13 cellular contexts compared by ENCODE assay signal in the genomic region with DNA sequence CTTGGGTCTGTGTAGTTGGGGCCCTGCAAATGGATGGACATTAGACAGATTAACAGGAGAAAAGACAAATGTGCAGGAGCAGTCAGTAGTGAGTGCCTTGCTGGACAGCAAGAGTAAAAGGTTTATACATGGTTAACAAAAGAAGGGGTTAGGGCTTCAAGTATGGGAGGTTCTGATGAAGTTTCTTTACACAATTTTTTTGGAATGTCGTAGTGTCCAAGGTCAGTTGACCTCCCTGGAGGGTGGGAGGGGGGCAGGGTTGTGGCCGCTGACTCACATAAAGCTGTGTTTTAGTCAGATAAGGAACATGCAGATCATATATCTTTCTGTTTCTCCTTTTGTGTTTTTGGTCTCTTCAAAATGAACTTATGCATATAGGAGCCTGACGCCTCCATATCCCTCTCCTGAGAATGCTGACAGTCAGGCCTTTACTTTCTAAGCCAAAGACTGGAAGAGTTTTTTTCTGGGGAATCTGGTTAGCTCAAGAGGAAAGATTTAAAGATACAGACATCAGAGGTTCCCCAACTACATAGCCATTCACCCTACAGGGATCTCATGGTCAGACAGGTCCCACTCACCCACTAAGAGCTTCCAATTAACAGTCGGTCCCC.
DNase-seq lines count a peak whose midpoint lies in the region; ATAC-seq and TF ChIP-seq lines count a peak whose summit lies in the region.
"Had no signal": no experiment of that assay in that cellular context is flagged by ENCODE, and none has a peak within 500 bp of the region (broad histone marks: within the 10 kb centered on the region; RNA-seq: fewer than 3 reads in every experiment).

No MANE protein-coding gene starts in this region.

- no peak for ATAC-seq in GM18858 (IDR thresholded peaks at IDR 0.05; ENCODE audit: unreplicated experiment)
- no peak for ATAC-seq in GM18873 (IDR thresholded peaks at IDR 0.05; ENCODE audit: low FRiP score, unreplicated experiment)
- ATAC-seq: natural killer cell treated with Interleukin-12 subunit alpha and Interleukin-12 subunit beta and Interleukin-15 and Interleukin-18, amount 100 ng/mL, for 72 hours; stimulated activated naive B cell treated with anti-CD40 and anti-IgM and Interleukin-4, amounts not matched to agents 10 μg/mL and 1 μg/mL and 100 μg/mL, for 72 hours had no signal

- H3K27ac Mint-ChIP-seq in Caco-2 (ENCODE audit: unreplicated experiment) (no peak overlapping the region), chondrocyte (ENCODE audit: unreplicated experiment) (peak overlapping the region; percentile 55), nephron (peak overlapping the region; percentile 27 to 79 (median 45))
- H3K27ac Mint-ChIP-seq: natural killer cell treated with Interleukin-12 subunit alpha and Interleukin-12 subunit beta and Interleukin-15 and Interleukin-18, amount 100 ng/mL, for 72 hours; stimulated activated naive B cell treated with anti-CD40 and anti-IgM and Interleukin-4, amounts not matched to agents 10 μg/mL and 1 μg/mL and 100 μg/mL, for 72 hours had no signal

- BruUV-seq in Caco-2 (replicated peaks; lab: Mats Ljungman, UMichigan) = no TSS peak

- TF ChIP-seq CTCF in Caco-2 (IDR thresholded peaks at IDR 0.05; ENCODE audit: insufficient read depth in 1 of 2, low read depth in 1 of 2, low read length in 1 of 2, severe bottlenecking in 1 of 2, unreplicated experiment in 1 of 2) = no peak
- no peak for TF ChIP-seq CTCF in chondrocyte (IDR thresholded peaks at IDR 0.05)
- TF ChIP-seq CTCF in nephron (IDR thresholded peaks at IDR 0.05; ENCODE audit: unreplicated experiment in 3 of 3) = no peak
- TF ChIP-seq CTCF in BE2C (IDR thresholded peaks at IDR 0.05; ENCODE audit: low read depth, low read length) = no peak

- H3K27me3 ChIP-seq in Caco-2 (replicated peaks; ENCODE audit: control insufficient read depth, insufficient read depth, low read length) (no peaks in the 10 kb centered on the region), BE2C (no peaks in the 10 kb centered on the region)

- H3K27me3 Mint-ChIP-seq in Caco-2 (ENCODE audit: insufficient read depth, unreplicated experiment) = no peaks in the 10 kb centered on the region
- H3K27me3 Mint-ChIP-seq in chondrocyte (ENCODE audit: low read depth) = no peaks in the 10 kb centered on the region
- H3K27me3 Mint-ChIP-seq in nephron (ENCODE audit: low read depth) = peaks cover 9% of the 10 kb centered on the region

- CTCF ChIA-PET in Caco-2 (lab: Charles Lee) = interaction anchor here (1.3 kb wide), 1 partner anchor 10 kb away, joined by 3 read pairs; no protein-coding TSS in a partner anchor

- DNase-seq in Caco-2 = peak; percentile 62 to 68
- peak; percentile 71 for DNase-seq in MV-4-11 (lab: John Stamatoyannopoulos, UW)
- DNase-seq in chondrocyte (ENCODE audit: low spot score) = no peak
- no peak for DNase-seq in NCI-H187 treated with DMSO at 0.1 percent for 48 hours (lab: John Stamatoyannopoulos, UW)
- DNase-seq in BE2C = no peak
- DNase-seq: activated CD4-positive, alpha-beta T cell treated with anti-CD3 and anti-CD28 coated beads, Interleukin-2, amount 50 U/mL, for 4 hours; activated naive CD4-positive, alpha-beta T cell; NCI-H510A treated with DMSO at 0.1 percent for 48 hours; stimulated activated naive B cell treated with anti-CD40 and anti-IgM and Interleukin-4, amounts not matched to agents 10 μg/mL and 1 μg/mL and 100 μg/mL, for 72 hours had no signal

- POLR2A ChIA-PET in Caco-2 (lab: Charles Lee) = no interaction called here

- H3K4me1 Mint-ChIP-seq in Caco-2 (ENCODE audit: low read depth, unreplicated experiment) = peaks cover 24% of the 10 kb centered on the region
- H3K4me1 Mint-ChIP-seq in chondrocyte (ENCODE audit: low read depth) = peaks cover 24% of the 10 kb centered on the region
- peaks cover 36% of the 10 kb centered on the region for H3K4me1 Mint-ChIP-seq in nephron

- H3K9me3 ChIP-seq in Caco-2 (peaks cover 10% of the 10 kb centered on the region; the same call in 1 of the 2 replicates), BE2C (no peaks in the 10 kb centered on the region)

- H3K4me1 ChIP-seq in Caco-2 (peaks cover 21% of the 10 kb centered on the region), BE2C (peaks cover 6% of the 10 kb centered on the region; the same call in 1 of the 2 replicates)

- H3K4me3 Mint-ChIP-seq in Caco-2 (ENCODE audit: unreplicated experiment) (no peak overlapping the region), chondrocyte (ENCODE audit: unreplicated experiment) (no peak overlapping the region), nephron (no peak overlapping the region)
- H3K4me3 Mint-ChIP-seq: natural killer cell treated with Interleukin-12 subunit alpha and Interleukin-12 subunit beta and Interleukin-15 and Interleukin-18, amount 100 ng/mL, for 72 hours; stimulated activated naive B cell treated with anti-CD40 and anti-IgM and Interleukin-4, amounts not matched to agents 10 μg/mL and 1 μg/mL and 100 μg/mL, for 72 hours had no signal

- intact Hi-C loops in Caco-2 (cut with micrococcal nuclease; ENCODE audit: unreplicated experiment) = no loop called here

- H3K36me3 Mint-ChIP-seq in Caco-2 (ENCODE audit: insufficient read depth, unreplicated experiment) = no peaks in the 10 kb centered on the region
- no peaks in the 10 kb centered on the region for H3K36me3 Mint-ChIP-seq in chondrocyte (ENCODE audit: low read depth)
- H3K36me3 Mint-ChIP-seq in nephron (ENCODE audit: low read depth) = no peaks in the 10 kb centered on the region
- H3K36me3 Mint-ChIP-seq: natural killer cell treated with Interleukin-12 subunit alpha and Interleukin-12 subunit beta and Interleukin-15 and Interleukin-18, amount 100 ng/mL, for 72 hours had no signal

- no peak overlapping the region for H3K4me3 ChIP-seq in Caco-2 (ENCODE audit: low read depth, low read length)
- no peak overlapping the region for H3K4me3 ChIP-seq in BE2C (ENCODE audit: low read depth, low read length)

- H3K36me3 ChIP-seq in Caco-2 (ENCODE audit: control insufficient read depth, insufficient read depth, low read length) (no peaks in the 10 kb centered on the region), BE2C (no peaks in the 10 kb centered on the region)

- H3K9me3 Mint-ChIP-seq in Caco-2 (ENCODE audit: unreplicated experiment) (no peaks in the 10 kb centered on the region), chondrocyte (ENCODE audit: low read depth) (no peaks in the 10 kb centered on the region), nephron (peaks cover 2% of the 10 kb centered on the region)
- H3K9me3 Mint-ChIP-seq: natural killer cell treated with Interleukin-12 subunit alpha and Interleukin-12 subunit beta and Interleukin-15 and Interleukin-18, amount 100 ng/mL, for 72 hours had no signal

Comparison
In these comparisons a context has a peak if more than half of its experiments do, and no peak if none do; other contexts are left out.
1. DNase-seq: peak in Caco-2 (2 of 2) and MV-4-11 (single experiment); none in chondrocyte (single experiment), NCI-H187 treated with DMSO at 0.1 percent for 48 hours (single experiment) and BE2C (single experiment).